Comparison of ENCODE assay signal across 21 cellular contexts in the genomic region with DNA sequence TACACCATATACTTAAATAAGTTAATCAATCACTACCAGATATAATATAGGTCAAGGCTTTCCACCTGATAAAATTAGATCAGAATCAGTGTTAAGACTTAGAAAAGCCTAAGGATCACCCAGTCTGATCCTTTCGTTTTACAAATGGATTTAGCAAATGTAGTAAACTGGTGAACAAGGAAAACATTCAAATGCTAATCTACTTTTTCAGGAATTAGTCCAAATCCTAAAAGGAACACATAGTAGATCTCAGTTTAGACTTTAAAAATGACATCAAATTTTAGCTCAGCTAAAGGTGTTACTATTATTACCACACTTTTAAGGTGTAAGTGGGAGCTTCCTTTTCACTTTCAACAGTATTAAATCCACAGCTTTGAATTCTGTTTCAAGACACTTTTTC. TPM values are rescaled to one million over a fixed set of nuclear protein-coding genes. Genes with fewer than 3 reads are reported as not detected.
DNase-seq lines count a peak whose midpoint lies in the region; ATAC-seq, FAIRE-seq and TF ChIP-seq lines count a peak whose summit lies in the region.
"Had no signal": no experiment of that assay in that cellular context is flagged by ENCODE, and none has a peak within 500 bp of the region (broad histone marks: within the 10 kb centered on the region; RNA-seq: fewer than 3 reads in every experiment).

No MANE protein-coding gene starts in this region.

- H3K36me3 ChIP-seq in OCI-LY7 (ENCODE audit: insufficient read depth, low read length) (peaks cover 13% of the 10 kb centered on the region), iPS-18a (ENCODE audit: control insufficient read depth, low read depth, low read length) (no peaks in the 10 kb centered on the region)

- no peaks in the 10 kb centered on the region for H3K79me2 ChIP-seq in OCI-LY7 (ENCODE audit: insufficient read depth, low read depth, low read length)

- no peak overlapping the region for H3K4me3 Mint-ChIP-seq in natural killer cell
- H3K4me3 Mint-ChIP-seq: CD4-positive, CD25-positive, alpha-beta regulatory T cell had no signal

- CTCF ChIA-PET in OCI-LY7 (lab: Charles Lee; ENCODE audit: unreplicated experiment) = no interaction called here

- H3K9me3 ChIP-seq in OCI-LY7 (ENCODE audit: low read length) = no peaks in the 10 kb centered on the region
- H3K9me3 ChIP-seq in iPS-18a (ENCODE audit: control insufficient read depth, low read depth, low read length) = no peaks in the 10 kb centered on the region
- H3K9me3 ChIP-seq: BLaER1 had no signal

- TF ChIP-seq CTCF in OCI-LY7 (conservative IDR thresholded peaks at IDR 0.05; ENCODE audit: low read length) = no peak
- TF ChIP-seq CTCF in natural killer cell (IDR thresholded peaks at IDR 0.05) = no peak

- H3K9me3 Mint-ChIP-seq in natural killer cell = no peaks in the 10 kb centered on the region
- H3K9me3 Mint-ChIP-seq: CD4-positive, CD25-positive, alpha-beta regulatory T cell had no signal

- TSS peak; percentile 22 for BruUV-seq in OCI-LY7 (replicated peaks; lab: Mats Ljungman, UMichigan)

- H3K27ac Mint-ChIP-seq in natural killer cell = no peak overlapping the region

- no peaks in the 10 kb centered on the region for H3K36me3 Mint-ChIP-seq in natural killer cell

- peak overlapping the region; percentile 5 for H3K9ac ChIP-seq in iPS-18a (ENCODE audit: low read length)
- H3K9ac ChIP-seq: BLaER1, KMS-11 had no signal

- H3K27me3 ChIP-seq in iPS-18a (ENCODE audit: control insufficient read depth, insufficient read depth, low read length) = no peaks in the 10 kb centered on the region
- H3K27me3 ChIP-seq: BLaER1 had no signal

- no peak overlapping the region for H3K4me2 ChIP-seq in OCI-LY7 (ENCODE audit: low read length)
- H3K4me2 ChIP-seq: BLaER1, KMS-11 had no signal

- H3K27me3 Mint-ChIP-seq in natural killer cell (ENCODE audit: low read depth in 2 of 2) = no peaks in the 10 kb centered on the region
- H3K27me3 Mint-ChIP-seq: CD4-positive, CD25-positive, alpha-beta regulatory T cell had no signal

- no peak overlapping the region for H2AFZ ChIP-seq in OCI-LY7 (ENCODE audit: low read length)

- H3K9me2 ChIP-seq in OCI-LY7 (ENCODE audit: insufficient read depth, low read length) = no peaks in the 10 kb centered on the region

- peak; percentile 71 for FAIRE-seq in G401.6 (lab: Jason Lieb, UNC)
- peak; percentile 71 for FAIRE-seq in HTR-8/SVneo (lab: Jason Lieb, UNC)

- H3K27ac ChIP-seq in OCI-LY7 (ENCODE audit: low read depth, low read length, poor library complexity, severe bottlenecking) (no peak overlapping the region), iPS-18a (ENCODE audit: low read length) (peak overlapping the region; percentile 18)
- H3K27ac ChIP-seq: BLaER1, KMS-11 had no signal

- ATAC-seq in natural killer cell (no peak), HG02973 (IDR thresholded peaks at IDR 0.05; ENCODE audit: unreplicated experiment) (no peak)

- POLR2A ChIA-PET in OCI-LY7 (lab: Charles Lee) = interaction anchor here (0.6 to 1.4 kb wide), 4 partner anchors 9 to 136 kb away, joined by 3 to 4 read pairs (median 3); a partner anchor contains a TSS

- H3K4me3 ChIP-seq in OCI-LY7 (ENCODE audit: low read depth, low read length, poor library complexity, severe bottlenecking) (no peak overlapping the region), iPS-18a (ENCODE audit: low read length) (peak overlapping the region; percentile 2)
- H3K4me3 ChIP-seq: BLaER1 had no signal

- no peak for DNase-seq in HTR-8/SVneo (ENCODE audit: insufficient read length, low spot score)
- no peak for DNase-seq in OCI-LY7 (ENCODE audit: low spot score)
- no peak for DNase-seq in natural killer cell
- no peak for DNase-seq in OCI-M2 (lab: John Stamatoyannopoulos, UW; ENCODE audit: unreplicated experiment)
- no peak for DNase-seq in DMS114 treated with DMSO at 0.1 percent for 48 hours (lab: John Stamatoyannopoulos, UW; ENCODE audit: unreplicated experiment)
- DNase-seq: IMR-90; NCI-H1105; NCI-H1436 treated with DMSO at 0.1 percent for 48 hours; NCI-H1930; NCI-H2107; NCI-H524 treated with DMSO at 0.1 percent for 48 hours; NCI-H774; NK-92 treated with Interleukin-12 subunit alpha and Interleukin-12 subunit beta, amount 100 ng/mL, for 24 hours; Right ventricle myocardium superior; RPMI8226 had no signal

- H3K4me1 ChIP-seq in OCI-LY7 (ENCODE audit: insufficient read depth, low read length, poor library complexity, severe bottlenecking) (peaks cover 16% of the 10 kb centered on the region), iPS-18a (ENCODE audit: control insufficient read depth, low read depth, low read length) (peaks cover 37% of the 10 kb centered on the region)
- H3K4me1 ChIP-seq: BLaER1 had no signal

- intact Hi-C loops in OCI-LY7 (cut with micrococcal nuclease; ENCODE audit: unreplicated experiment) (no loop called here), natural killer cell (cut with micrococcal nuclease) (no loop called here)

- no peaks in the 10 kb centered on the region; the same call in 1 of the 2 replicates for H4K20me1 ChIP-seq in OCI-LY7 (ENCODE audit: insufficient read depth, low read length)

- H3K4me1 Mint-ChIP-seq in natural killer cell = no peaks in the 10 kb centered on the region

RNA-seq across cellular contexts. Expression of a gene that starts 12.0 kb away (rescaled TPM):
- total RNA-seq in OCI-LY7 (2014; rRNA removed; shearing (Covaris generic)) = 5.9 and 6.7 TPM in 2 replicates
- total RNA-seq in OCI-LY7 (2022) (13.6 and 14.8 TPM in 2 replicates), natural killer cell (1 to 10 TPM; 6.4 to 9.8 (median 9.2) TPM)
